In the genomic region with DNA sequence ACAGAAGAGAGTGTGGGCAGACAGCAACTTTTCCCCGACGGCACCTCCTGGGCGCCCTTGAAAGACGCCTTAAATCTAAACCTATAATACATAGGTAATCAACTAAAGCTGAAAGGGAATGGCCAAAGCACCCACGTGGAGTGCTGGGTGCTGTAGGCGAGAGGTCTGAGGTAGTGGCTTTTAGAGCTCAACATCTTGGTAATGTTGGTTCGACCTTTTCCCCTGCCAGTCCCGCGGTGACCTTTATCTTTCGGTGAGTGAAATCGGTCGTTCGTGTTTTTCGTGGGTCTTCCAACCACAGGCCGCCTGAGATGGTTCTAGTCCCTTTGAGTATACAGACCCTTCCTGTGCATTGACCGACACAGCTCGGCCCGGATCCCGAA, we compare ENCODE assay signal across 1 cellular context.
TF ChIP-seq lines count a peak whose summit lies in the region.

No MANE protein-coding gene starts in this region.

TF ChIP-seq in HepG2, 621 proteins besides CTCF, POLR2A, EP300 and RAD21 (continued from another document and continues in another):
- no peak for TF ChIP-seq SMARCE1 (IDR thresholded peaks at IDR 0.05; ENCODE audit: borderline replicate concordance)
- TF ChIP-seq, protein P1, sequence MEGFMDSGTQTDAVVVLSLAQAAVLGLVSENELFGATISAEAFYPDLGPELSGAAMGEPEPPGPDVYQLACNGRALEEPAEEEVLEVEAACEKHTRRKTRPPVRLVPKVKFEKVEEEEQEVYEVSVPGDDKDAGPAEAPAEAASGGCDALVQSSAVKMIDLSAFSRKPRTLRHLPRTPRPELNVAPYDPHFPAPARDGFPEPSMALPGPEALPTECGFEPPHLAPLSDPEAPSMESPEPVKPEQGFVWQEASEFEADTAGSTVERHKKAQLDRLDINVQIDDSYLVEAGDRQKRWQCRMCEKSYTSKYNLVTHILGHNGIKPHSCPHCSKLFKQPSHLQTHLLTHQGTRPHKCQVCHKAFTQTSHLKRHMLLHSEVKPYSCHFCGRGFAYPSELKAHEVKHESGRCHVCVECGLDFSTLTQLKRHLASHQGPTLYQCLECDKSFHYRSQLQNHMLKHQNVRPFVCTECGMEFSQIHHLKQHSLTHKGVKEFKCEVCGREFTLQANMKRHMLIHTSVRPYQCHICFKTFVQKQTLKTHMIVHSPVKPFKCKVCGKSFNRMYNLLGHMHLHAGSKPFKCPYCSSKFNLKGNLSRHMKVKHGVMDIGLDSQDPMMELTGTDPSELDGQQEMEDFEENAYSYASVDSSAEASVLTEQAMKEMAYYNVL (CRISPR knock-in tag; IDR thresholded peaks at IDR 0.05; ENCODE audit: borderline replicate concordance), result no peak
- 0 out of 2 replicates have a peak, but pooled peaks have one; percentile 8 for TF ChIP-seq ELF1 (CRISPR knock-in tag; IDR thresholded peaks at IDR 0.05)
- TF ChIP-seq, protein P2, sequence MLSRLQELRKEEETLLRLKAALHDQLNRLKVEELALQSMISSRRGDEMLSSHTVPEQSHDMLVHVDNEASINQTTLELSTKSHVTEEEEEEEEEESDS (CRISPR knock-in tag; IDR thresholded peaks at IDR 0.05; ENCODE audit: borderline replicate concordance), result no peak
- TF ChIP-seq SRSF4 (IDR thresholded peaks at IDR 0.05; ENCODE audit: low read depth, low read length, poor library complexity, severe bottlenecking), result no peak
- TF ChIP-seq AGO1 (IDR thresholded peaks at IDR 0.05; ENCODE audit: low read depth, low read length, poor library complexity, severe bottlenecking), result no peak
- TF ChIP-seq, protein P3, sequence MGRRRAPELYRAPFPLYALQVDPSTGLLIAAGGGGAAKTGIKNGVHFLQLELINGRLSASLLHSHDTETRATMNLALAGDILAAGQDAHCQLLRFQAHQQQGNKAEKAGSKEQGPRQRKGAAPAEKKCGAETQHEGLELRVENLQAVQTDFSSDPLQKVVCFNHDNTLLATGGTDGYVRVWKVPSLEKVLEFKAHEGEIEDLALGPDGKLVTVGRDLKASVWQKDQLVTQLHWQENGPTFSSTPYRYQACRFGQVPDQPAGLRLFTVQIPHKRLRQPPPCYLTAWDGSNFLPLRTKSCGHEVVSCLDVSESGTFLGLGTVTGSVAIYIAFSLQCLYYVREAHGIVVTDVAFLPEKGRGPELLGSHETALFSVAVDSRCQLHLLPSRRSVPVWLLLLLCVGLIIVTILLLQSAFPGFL (CRISPR knock-in tag; IDR thresholded peaks at IDR 0.05), result no peak
- no peak for TF ChIP-seq NR2C2 (CRISPR knock-in tag; IDR thresholded peaks at IDR 0.05; ENCODE audit: borderline replicate concordance)
- TF ChIP-seq, protein P4, sequence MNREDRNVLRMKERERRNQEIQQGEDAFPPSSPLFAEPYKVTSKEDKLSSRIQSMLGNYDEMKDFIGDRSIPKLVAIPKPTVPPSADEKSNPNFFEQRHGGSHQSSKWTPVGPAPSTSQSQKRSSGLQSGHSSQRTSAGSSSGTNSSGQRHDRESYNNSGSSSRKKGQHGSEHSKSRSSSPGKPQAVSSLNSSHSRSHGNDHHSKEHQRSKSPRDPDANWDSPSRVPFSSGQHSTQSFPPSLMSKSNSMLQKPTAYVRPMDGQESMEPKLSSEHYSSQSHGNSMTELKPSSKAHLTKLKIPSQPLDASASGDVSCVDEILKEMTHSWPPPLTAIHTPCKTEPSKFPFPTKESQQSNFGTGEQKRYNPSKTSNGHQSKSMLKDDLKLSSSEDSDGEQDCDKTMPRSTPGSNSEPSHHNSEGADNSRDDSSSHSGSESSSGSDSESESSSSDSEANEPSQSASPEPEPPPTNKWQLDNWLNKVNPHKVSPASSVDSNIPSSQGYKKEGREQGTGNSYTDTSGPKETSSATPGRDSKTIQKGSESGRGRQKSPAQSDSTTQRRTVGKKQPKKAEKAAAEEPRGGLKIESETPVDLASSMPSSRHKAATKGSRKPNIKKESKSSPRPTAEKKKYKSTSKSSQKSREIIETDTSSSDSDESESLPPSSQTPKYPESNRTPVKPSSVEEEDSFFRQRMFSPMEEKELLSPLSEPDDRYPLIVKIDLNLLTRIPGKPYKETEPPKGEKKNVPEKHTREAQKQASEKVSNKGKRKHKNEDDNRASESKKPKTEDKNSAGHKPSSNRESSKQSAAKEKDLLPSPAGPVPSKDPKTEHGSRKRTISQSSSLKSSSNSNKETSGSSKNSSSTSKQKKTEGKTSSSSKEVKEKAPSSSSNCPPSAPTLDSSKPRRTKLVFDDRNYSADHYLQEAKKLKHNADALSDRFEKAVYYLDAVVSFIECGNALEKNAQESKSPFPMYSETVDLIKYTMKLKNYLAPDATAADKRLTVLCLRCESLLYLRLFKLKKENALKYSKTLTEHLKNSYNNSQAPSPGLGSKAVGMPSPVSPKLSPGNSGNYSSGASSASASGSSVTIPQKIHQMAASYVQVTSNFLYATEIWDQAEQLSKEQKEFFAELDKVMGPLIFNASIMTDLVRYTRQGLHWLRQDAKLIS (CRISPR knock-in tag; IDR thresholded peaks at IDR 0.05), result 0 out of 2 replicates have a peak, but pooled peaks have one; percentile 59
- TF ChIP-seq SP4 (CRISPR knock-in tag; IDR thresholded peaks at IDR 0.05), result no peak
- no peak for TF ChIP-seq JARID2 (CRISPR knock-in tag; IDR thresholded peaks at IDR 0.05; ENCODE audit: insufficient replicate concordance)
- no peak for TF ChIP-seq PPARG (CRISPR knock-in tag; conservative IDR thresholded peaks at IDR 0.05)
- 0 out of 2 replicates have a peak, but pooled peaks have one; percentile 16 for TF ChIP-seq ZNF547 (CRISPR knock-in tag; IDR thresholded peaks at IDR 0.05)
- TF ChIP-seq ZFP1 (CRISPR knock-in tag; IDR thresholded peaks at IDR 0.05), result no peak
- no peak for TF ChIP-seq ZNF138 (CRISPR knock-in tag; IDR thresholded peaks at IDR 0.05; ENCODE audit: low read depth)
- TF ChIP-seq, protein P5, sequence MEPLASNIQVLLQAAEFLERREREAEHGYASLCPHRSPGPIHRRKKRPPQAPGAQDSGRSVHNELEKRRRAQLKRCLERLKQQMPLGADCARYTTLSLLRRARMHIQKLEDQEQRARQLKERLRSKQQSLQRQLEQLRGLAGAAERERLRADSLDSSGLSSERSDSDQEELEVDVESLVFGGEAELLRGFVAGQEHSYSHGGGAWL (CRISPR knock-in tag; IDR thresholded peaks at IDR 0.05), result no peak
- TF ChIP-seq, protein P6, sequence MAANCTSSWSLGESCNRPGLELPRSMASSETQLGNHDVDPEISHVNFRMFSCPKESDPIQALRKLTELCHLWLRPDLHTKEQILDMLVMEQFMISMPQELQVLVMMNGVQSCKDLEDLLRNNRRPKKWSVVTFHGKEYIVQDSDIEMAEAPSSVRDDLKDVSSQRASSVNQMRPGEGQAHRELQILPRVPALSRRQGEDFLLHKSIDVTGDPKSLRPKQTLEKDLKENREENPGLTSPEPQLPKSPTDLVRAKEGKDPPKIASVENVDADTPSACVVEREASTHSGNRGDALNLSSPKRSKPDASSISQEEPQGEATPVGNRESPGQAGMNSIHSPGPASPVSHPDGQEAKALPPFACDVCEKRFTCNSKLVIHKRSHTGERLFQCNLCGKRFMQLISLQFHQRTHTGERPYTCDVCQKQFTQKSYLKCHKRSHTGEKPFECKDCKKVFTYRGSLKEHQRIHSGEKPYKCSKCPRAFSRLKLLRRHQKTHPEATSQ (CRISPR knock-in tag; IDR thresholded peaks at IDR 0.05; ENCODE audit: borderline replicate concordance), result no peak
- no peak for TF ChIP-seq PCBP2 (optimal IDR thresholded peaks at IDR 0.05; ENCODE audit: low read depth, low read length, poor library complexity, severe bottlenecking)
- TF ChIP-seq, protein P7, sequence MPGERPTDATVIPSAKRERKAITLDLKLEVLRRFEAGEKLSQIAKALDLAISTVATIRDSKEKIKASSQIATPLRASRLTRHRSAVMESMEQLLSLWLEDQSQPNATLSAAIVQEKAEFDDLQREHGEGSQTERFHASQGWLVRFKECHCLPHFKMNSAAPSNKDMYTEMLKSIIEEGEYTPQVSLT (CRISPR knock-in tag; IDR thresholded peaks at IDR 0.05; ENCODE audit: borderline replicate concordance, low read depth), result no peak
- no peak for TF ChIP-seq ZNF703 (CRISPR knock-in tag; IDR thresholded peaks at IDR 0.05; ENCODE audit: borderline replicate concordance)
- no peak for TF ChIP-seq ZNF143 (CRISPR knock-in tag; IDR thresholded peaks at IDR 0.05)
- no peak for TF ChIP-seq GABPB1 (CRISPR knock-in tag; IDR thresholded peaks at IDR 0.05)
- TF ChIP-seq, protein P8, sequence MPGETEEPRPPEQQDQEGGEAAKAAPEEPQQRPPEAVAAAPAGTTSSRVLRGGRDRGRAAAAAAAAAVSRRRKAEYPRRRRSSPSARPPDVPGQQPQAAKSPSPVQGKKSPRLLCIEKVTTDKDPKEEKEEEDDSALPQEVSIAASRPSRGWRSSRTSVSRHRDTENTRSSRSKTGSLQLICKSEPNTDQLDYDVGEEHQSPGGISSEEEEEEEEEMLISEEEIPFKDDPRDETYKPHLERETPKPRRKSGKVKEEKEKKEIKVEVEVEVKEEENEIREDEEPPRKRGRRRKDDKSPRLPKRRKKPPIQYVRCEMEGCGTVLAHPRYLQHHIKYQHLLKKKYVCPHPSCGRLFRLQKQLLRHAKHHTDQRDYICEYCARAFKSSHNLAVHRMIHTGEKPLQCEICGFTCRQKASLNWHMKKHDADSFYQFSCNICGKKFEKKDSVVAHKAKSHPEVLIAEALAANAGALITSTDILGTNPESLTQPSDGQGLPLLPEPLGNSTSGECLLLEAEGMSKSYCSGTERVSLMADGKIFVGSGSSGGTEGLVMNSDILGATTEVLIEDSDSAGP (CRISPR knock-in tag; IDR thresholded peaks at IDR 0.05; ENCODE audit: borderline replicate concordance), result no peak
- TF ChIP-seq MAZ (IDR thresholded peaks at IDR 0.05; ENCODE audit: borderline replicate concordance, low read depth, low read length), result no peak
- TF ChIP-seq MAZ (CRISPR knock-in tag; IDR thresholded peaks at IDR 0.05; ENCODE audit: low read depth), result no peak
- TF ChIP-seq ZNF468 (CRISPR knock-in tag; IDR thresholded peaks at IDR 0.05), result no peak
- TF ChIP-seq, protein P9, sequence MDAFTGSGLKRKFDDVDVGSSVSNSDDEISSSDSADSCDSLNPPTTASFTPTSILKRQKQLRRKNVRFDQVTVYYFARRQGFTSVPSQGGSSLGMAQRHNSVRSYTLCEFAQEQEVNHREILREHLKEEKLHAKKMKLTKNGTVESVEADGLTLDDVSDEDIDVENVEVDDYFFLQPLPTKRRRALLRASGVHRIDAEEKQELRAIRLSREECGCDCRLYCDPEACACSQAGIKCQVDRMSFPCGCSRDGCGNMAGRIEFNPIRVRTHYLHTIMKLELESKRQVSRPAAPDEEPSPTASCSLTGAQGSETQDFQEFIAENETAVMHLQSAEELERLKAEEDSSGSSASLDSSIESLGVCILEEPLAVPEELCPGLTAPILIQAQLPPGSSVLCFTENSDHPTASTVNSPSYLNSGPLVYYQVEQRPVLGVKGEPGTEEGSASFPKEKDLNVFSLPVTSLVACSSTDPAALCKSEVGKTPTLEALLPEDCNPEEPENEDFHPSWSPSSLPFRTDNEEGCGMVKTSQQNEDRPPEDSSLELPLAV (CRISPR knock-in tag; conservative IDR thresholded peaks at IDR 0.05; ENCODE audit: low read depth), result no peak
- TF ChIP-seq KDM5A (IDR thresholded peaks at IDR 0.05; ENCODE audit: borderline replicate concordance, low read length), result no peak
- no peak for TF ChIP-seq ZFP62 (CRISPR knock-in tag; IDR thresholded peaks at IDR 0.05)
- TF ChIP-seq RXRB (CRISPR knock-in tag; IDR thresholded peaks at IDR 0.05; ENCODE audit: borderline replicate concordance), result no peak
- TF ChIP-seq CENPX (CRISPR knock-in tag; IDR thresholded peaks at IDR 0.05), result no peak
- TF ChIP-seq, protein P10, sequence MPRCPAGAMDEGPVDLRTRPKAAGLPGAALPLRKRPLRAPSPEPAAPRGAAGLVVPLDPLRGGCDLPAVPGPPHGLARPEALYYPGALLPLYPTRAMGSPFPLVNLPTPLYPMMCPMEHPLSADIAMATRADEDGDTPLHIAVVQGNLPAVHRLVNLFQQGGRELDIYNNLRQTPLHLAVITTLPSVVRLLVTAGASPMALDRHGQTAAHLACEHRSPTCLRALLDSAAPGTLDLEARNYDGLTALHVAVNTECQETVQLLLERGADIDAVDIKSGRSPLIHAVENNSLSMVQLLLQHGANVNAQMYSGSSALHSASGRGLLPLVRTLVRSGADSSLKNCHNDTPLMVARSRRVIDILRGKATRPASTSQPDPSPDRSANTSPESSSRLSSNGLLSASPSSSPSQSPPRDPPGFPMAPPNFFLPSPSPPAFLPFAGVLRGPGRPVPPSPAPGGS (CRISPR knock-in tag; IDR thresholded peaks at IDR 0.05), result no peak
- TF ChIP-seq SUZ12 (IDR thresholded peaks at IDR 0.05; ENCODE audit: low read depth, low read length), result no peak
- no peak for TF ChIP-seq ZFAT (CRISPR knock-in tag; conservative IDR thresholded peaks at IDR 0.05)
- no peak for TF ChIP-seq GTF3A (CRISPR knock-in tag; conservative IDR thresholded peaks at IDR 0.05)
- no peak for TF ChIP-seq ZNF878 (CRISPR knock-in tag; IDR thresholded peaks at IDR 0.05)
- TF ChIP-seq ZNF598 (CRISPR knock-in tag; IDR thresholded peaks at IDR 0.05; ENCODE audit: borderline replicate concordance), result peak; percentile 40; the same call in 1 of the 2 replicates
- TF ChIP-seq, protein P11, sequence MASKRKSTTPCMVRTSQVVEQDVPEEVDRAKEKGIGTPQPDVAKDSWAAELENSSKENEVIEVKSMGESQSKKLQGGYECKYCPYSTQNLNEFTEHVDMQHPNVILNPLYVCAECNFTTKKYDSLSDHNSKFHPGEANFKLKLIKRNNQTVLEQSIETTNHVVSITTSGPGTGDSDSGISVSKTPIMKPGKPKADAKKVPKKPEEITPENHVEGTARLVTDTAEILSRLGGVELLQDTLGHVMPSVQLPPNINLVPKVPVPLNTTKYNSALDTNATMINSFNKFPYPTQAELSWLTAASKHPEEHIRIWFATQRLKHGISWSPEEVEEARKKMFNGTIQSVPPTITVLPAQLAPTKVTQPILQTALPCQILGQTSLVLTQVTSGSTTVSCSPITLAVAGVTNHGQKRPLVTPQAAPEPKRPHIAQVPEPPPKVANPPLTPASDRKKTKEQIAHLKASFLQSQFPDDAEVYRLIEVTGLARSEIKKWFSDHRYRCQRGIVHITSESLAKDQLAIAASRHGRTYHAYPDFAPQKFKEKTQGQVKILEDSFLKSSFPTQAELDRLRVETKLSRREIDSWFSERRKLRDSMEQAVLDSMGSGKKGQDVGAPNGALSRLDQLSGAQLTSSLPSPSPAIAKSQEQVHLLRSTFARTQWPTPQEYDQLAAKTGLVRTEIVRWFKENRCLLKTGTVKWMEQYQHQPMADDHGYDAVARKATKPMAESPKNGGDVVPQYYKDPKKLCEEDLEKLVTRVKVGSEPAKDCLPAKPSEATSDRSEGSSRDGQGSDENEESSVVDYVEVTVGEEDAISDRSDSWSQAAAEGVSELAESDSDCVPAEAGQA (IDR thresholded peaks at IDR 0.05; ENCODE audit: low read depth), result no peak
- TF ChIP-seq, protein P11 (CRISPR knock-in tag; IDR thresholded peaks at IDR 0.05; ENCODE audit: borderline replicate concordance), result no peak
- TF ChIP-seq NAIF1 (CRISPR knock-in tag; IDR thresholded peaks at IDR 0.05; ENCODE audit: borderline replicate concordance), result no peak
